Comparison of ENCODE assay signal across 1 cellular context in genomic region chr10:89705466-89705865, GRCh38.
TF ChIP-seq lines count a peak whose summit lies in the region.

No MANE protein-coding gene starts in this region.

TF ChIP-seq in GM23338, 12 proteins besides CTCF, POLR2A, EP300 and RAD21:
- no peak for TF ChIP-seq NANOG (IDR thresholded peaks at IDR 0.05; ENCODE audit: borderline replicate concordance)
- TF ChIP-seq POLR2AphosphoS5 (IDR thresholded peaks at IDR 0.05; ENCODE audit: low read depth), result no peak
- TF ChIP-seq, protein P1, sequence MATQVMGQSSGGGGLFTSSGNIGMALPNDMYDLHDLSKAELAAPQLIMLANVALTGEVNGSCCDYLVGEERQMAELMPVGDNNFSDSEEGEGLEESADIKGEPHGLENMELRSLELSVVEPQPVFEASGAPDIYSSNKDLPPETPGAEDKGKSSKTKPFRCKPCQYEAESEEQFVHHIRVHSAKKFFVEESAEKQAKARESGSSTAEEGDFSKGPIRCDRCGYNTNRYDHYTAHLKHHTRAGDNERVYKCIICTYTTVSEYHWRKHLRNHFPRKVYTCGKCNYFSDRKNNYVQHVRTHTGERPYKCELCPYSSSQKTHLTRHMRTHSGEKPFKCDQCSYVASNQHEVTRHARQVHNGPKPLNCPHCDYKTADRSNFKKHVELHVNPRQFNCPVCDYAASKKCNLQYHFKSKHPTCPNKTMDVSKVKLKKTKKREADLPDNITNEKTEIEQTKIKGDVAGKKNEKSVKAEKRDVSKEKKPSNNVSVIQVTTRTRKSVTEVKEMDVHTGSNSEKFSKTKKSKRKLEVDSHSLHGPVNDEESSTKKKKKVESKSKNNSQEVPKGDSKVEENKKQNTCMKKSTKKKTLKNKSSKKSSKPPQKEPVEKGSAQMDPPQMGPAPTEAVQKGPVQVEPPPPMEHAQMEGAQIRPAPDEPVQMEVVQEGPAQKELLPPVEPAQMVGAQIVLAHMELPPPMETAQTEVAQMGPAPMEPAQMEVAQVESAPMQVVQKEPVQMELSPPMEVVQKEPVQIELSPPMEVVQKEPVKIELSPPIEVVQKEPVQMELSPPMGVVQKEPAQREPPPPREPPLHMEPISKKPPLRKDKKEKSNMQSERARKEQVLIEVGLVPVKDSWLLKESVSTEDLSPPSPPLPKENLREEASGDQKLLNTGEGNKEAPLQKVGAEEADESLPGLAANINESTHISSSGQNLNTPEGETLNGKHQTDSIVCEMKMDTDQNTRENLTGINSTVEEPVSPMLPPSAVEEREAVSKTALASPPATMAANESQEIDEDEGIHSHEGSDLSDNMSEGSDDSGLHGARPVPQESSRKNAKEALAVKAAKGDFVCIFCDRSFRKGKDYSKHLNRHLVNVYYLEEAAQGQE (IDR thresholded peaks at IDR 0.05; ENCODE audit: unreplicated experiment), result no peak
- TF ChIP-seq ZNF114 (CRISPR knock-in tag; IDR thresholded peaks at IDR 0.05), result no peak
- TF ChIP-seq EZH2phosphoT487 (IDR thresholded peaks at IDR 0.05; ENCODE audit: unreplicated experiment), result no peak
- TF ChIP-seq, protein P2, sequence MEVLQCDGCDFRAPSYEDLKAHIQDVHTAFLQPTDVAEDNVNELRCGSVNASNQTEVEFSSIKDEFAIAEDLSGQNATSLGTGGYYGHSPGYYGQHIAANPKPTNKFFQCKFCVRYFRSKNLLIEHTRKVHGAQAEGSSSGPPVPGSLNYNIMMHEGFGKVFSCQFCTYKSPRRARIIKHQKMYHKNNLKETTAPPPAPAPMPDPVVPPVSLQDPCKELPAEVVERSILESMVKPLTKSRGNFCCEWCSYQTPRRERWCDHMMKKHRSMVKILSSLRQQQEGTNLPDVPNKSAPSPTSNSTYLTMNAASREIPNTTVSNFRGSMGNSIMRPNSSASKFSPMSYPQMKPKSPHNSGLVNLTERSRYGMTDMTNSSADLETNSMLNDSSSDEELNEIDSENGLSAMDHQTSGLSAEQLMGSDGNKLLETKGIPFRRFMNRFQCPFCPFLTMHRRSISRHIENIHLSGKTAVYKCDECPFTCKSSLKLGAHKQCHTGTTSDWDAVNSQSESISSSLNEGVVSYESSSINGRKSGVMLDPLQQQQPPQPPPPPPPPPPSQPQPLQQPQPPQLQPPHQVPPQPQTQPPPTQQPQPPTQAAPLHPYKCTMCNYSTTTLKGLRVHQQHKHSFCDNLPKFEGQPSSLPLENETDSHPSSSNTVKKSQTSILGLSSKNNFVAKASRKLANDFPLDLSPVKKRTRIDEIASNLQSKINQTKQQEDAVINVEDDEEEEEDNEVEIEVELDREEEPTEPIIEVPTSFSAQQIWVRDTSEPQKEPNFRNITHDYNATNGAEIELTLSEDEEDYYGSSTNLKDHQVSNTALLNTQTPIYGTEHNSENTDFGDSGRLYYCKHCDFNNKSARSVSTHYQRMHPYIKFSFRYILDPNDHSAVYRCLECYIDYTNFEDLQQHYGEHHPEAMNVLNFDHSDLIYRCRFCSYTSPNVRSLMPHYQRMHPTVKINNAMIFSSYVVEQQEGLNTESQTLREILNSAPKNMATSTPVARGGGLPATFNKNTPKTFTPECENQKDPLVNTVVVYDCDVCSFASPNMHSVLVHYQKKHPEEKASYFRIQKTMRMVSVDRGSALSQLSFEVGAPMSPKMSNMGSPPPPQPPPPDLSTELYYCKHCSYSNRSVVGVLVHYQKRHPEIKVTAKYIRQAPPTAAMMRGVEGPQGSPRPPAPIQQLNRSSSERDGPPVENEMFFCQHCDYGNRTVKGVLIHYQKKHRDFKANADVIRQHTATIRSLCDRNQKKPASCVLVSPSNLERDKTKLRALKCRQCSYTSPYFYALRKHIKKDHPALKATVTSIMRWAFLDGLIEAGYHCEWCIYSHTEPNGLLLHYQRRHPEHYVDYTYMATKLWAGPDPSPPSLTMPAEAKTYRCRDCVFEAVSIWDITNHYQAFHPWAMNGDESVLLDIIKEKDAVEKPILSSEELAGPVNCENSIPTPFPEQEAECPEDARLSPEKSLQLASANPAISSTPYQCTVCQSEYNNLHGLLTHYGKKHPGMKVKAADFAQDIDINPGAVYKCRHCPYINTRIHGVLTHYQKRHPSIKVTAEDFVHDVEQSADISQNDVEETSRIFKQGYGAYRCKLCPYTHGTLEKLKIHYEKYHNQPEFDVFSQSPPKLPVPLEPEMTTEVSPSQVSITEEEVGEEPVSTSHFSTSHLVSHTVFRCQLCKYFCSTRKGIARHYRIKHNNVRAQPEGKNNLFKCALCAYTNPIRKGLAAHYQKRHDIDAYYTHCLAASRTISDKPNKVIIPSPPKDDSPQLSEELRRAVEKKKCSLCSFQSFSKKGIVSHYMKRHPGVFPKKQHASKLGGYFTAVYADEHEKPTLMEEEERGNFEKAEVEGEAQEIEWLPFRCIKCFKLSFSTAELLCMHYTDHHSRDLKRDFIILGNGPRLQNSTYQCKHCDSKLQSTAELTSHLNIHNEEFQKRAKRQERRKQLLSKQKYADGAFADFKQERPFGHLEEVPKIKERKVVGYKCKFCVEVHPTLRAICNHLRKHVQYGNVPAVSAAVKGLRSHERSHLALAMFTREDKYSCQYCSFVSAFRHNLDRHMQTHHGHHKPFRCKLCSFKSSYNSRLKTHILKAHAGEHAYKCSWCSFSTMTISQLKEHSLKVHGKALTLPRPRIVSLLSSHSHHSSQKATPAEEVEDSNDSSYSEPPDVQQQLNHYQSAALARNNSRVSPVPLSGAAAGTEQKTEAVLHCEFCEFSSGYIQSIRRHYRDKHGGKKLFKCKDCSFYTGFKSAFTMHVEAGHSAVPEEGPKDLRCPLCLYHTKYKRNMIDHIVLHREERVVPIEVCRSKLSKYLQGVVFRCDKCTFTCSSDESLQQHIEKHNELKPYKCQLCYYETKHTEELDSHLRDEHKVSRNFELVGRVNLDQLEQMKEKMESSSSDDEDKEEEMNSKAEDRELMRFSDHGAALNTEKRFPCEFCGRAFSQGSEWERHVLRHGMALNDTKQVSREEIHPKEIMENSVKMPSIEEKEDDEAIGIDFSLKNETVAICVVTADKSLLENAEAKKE (CRISPR knock-in tag; IDR thresholded peaks at IDR 0.05), result no peak
- TF ChIP-seq CREB1 (CRISPR knock-in tag; IDR thresholded peaks at IDR 0.05; ENCODE audit: low read depth), result no peak
- TF ChIP-seq ZNF331 (CRISPR knock-in tag; IDR thresholded peaks at IDR 0.05; ENCODE audit: low read depth), result no peak
- no peak for TF ChIP-seq ETS1 (IDR thresholded peaks at IDR 0.05)
- TF ChIP-seq JUNB (IDR thresholded peaks at IDR 0.05; ENCODE audit: unreplicated experiment), result no peak
- TF ChIP-seq EZH2 (IDR thresholded peaks at IDR 0.05; ENCODE audit: low read depth, unreplicated experiment), result no peak
- TF ChIP-seq STAT1 (IDR thresholded peaks at IDR 0.05; ENCODE audit: unreplicated experiment), result no peak
